Comparison of ENCODE assay signal across 24 cellular contexts in genomic region chr18:77539860-77540259, GRCh38.
"Had no signal": no experiment of that assay in that cellular context is flagged by ENCODE, and none has a peak within 500 bp of the region (broad histone marks: within the 10 kb centered on the region; RNA-seq: fewer than 3 reads in every experiment).

No MANE protein-coding gene starts in this region.

- H3K27ac ChIP-seq: KMS-11, RWPE1 had no signal

- H3K36me3 Mint-ChIP-seq: IgD-negative memory B cell, T-cell had no signal

- H3K9ac ChIP-seq: KMS-11, SK-N-SH had no signal

- H3K27ac Mint-ChIP-seq: IgD-negative memory B cell, T-cell had no signal

- H3K9me3 Mint-ChIP-seq: IgD-negative memory B cell had no signal

- DNase-seq: Kasumi-1; MV-4-11; NCI-H1048; NCI-H1105; NCI-H1417; NCI-H1436 treated with DMSO at 0.1 percent for 48 hours; NCI-H1694; NCI-H187 treated with DMSO at 0.1 percent for 48 hours; NCI-H2029 treated with DMSO at 0.1 percent for 48 hours; NCI-H2171 treated with DMSO at 0.1 percent for 48 hours; NCI-H524; NCI-H526 treated with DMSO at 0.1 percent for 48 hours; NCI-H748 treated with DMSO at 0.1 percent for 48 hours; NK-92 treated with Interleukin-12 subunit alpha and Interleukin-12 subunit beta, amount 100 ng/mL, for 24 hours; PC-3; SHP77; SK-N-SH; SW 1271; T-cell had no signal

- H3K4me3 ChIP-seq: K562 had no signal

- H3K4me2 ChIP-seq: KMS-11, SK-N-SH had no signal

- ATAC-seq: K562, Panc1, PC-3, T-cell had no signal

- H3K4me3 Mint-ChIP-seq: IgD-negative memory B cell, T-cell had no signal

- H3K4me1 Mint-ChIP-seq: IgD-negative memory B cell, T-cell had no signal

- H3K9me3 ChIP-seq: SK-N-SH had no signal

- FAIRE-seq: K562 had no signal
